In the genomic region with DNA sequence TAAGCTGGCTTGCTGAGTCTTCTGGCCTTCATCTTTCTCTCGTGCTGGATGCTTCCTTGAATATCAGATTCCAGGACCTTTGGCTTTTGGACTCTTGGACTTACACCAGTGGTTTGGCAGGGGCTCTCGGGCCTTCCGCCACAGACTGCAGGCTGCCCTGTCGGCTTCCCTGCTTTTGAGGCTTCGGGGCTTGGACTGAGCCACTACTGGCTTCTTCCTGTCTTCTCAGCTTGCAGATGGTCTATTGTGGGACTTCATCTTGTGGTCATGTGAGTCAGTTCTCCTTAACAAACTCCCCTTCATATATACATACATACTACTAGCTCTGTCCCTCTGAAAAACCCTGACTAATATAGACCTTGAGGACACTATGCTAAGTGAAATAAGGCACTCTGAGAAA, we compare ENCODE assay signal across 2 cellular contexts.
TF ChIP-seq lines count a peak whose summit lies in the region.

No MANE protein-coding gene starts in this region.

TF ChIP-seq in liver, 16 proteins besides CTCF, POLR2A, EP300 and RAD21 (continued from another document):
- TF ChIP-seq, protein P1, sequence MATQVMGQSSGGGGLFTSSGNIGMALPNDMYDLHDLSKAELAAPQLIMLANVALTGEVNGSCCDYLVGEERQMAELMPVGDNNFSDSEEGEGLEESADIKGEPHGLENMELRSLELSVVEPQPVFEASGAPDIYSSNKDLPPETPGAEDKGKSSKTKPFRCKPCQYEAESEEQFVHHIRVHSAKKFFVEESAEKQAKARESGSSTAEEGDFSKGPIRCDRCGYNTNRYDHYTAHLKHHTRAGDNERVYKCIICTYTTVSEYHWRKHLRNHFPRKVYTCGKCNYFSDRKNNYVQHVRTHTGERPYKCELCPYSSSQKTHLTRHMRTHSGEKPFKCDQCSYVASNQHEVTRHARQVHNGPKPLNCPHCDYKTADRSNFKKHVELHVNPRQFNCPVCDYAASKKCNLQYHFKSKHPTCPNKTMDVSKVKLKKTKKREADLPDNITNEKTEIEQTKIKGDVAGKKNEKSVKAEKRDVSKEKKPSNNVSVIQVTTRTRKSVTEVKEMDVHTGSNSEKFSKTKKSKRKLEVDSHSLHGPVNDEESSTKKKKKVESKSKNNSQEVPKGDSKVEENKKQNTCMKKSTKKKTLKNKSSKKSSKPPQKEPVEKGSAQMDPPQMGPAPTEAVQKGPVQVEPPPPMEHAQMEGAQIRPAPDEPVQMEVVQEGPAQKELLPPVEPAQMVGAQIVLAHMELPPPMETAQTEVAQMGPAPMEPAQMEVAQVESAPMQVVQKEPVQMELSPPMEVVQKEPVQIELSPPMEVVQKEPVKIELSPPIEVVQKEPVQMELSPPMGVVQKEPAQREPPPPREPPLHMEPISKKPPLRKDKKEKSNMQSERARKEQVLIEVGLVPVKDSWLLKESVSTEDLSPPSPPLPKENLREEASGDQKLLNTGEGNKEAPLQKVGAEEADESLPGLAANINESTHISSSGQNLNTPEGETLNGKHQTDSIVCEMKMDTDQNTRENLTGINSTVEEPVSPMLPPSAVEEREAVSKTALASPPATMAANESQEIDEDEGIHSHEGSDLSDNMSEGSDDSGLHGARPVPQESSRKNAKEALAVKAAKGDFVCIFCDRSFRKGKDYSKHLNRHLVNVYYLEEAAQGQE (IDR thresholded peaks at IDR 0.05): no peak
- no peak for TF ChIP-seq GABPA (IDR thresholded peaks at IDR 0.05 in 1 of 2, conservative IDR thresholded peaks at IDR 0.05 in 1 of 2)
- peak; percentile 73 for TF ChIP-seq HNF4G (IDR thresholded peaks at IDR 0.05)
- no peak for TF ChIP-seq FOXA2 (IDR thresholded peaks at IDR 0.05)
- no peak for TF ChIP-seq RXRA (IDR thresholded peaks at IDR 0.05)
- no peak for TF ChIP-seq JUND (IDR thresholded peaks at IDR 0.05)
- no peak for TF ChIP-seq EGR1 (IDR thresholded peaks at IDR 0.05; ENCODE audit: low read depth in 2 of 2)
- TF ChIP-seq MAX (IDR thresholded peaks at IDR 0.05): no peak
- peak; percentile 30 for TF ChIP-seq SP1 (IDR thresholded peaks at IDR 0.05)
- peak; percentile 81 for TF ChIP-seq NR2F2 (IDR thresholded peaks at IDR 0.05)
- peak; percentile 87 to 89 for TF ChIP-seq HNF4A (conservative IDR thresholded peaks at IDR 0.05)
- TF ChIP-seq, protein P2, sequence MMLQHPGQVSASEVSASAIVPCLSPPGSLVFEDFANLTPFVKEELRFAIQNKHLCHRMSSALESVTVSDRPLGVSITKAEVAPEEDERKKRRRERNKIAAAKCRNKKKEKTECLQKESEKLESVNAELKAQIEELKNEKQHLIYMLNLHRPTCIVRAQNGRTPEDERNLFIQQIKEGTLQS (IDR thresholded peaks at IDR 0.05): no peak

TF ChIP-seq in HepG2, 621 proteins besides CTCF, POLR2A, EP300 and RAD21 (continued from another document):
- no peak for TF ChIP-seq PAX8 (CRISPR knock-in tag; IDR thresholded peaks at IDR 0.05; ENCODE audit: borderline replicate concordance)
- TF ChIP-seq ZNF629 (CRISPR knock-in tag; conservative IDR thresholded peaks at IDR 0.05): no peak
- no peak for TF ChIP-seq ZFX (CRISPR knock-in tag; IDR thresholded peaks at IDR 0.05; ENCODE audit: low read depth)
- TF ChIP-seq, protein P3, sequence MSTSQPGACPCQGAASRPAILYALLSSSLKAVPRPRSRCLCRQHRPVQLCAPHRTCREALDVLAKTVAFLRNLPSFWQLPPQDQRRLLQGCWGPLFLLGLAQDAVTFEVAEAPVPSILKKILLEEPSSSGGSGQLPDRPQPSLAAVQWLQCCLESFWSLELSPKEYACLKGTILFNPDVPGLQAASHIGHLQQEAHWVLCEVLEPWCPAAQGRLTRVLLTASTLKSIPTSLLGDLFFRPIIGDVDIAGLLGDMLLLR (CRISPR knock-in tag; IDR thresholded peaks at IDR 0.05): no peak
- no peak for TF ChIP-seq IRX3 (CRISPR knock-in tag; IDR thresholded peaks at IDR 0.05; ENCODE audit: borderline replicate concordance, low read depth)
- no peak for TF ChIP-seq ZBTB49 (CRISPR knock-in tag; IDR thresholded peaks at IDR 0.05; ENCODE audit: borderline replicate concordance)
